ENCODE assay signal across 8 cellular contexts in the genomic region with DNA sequence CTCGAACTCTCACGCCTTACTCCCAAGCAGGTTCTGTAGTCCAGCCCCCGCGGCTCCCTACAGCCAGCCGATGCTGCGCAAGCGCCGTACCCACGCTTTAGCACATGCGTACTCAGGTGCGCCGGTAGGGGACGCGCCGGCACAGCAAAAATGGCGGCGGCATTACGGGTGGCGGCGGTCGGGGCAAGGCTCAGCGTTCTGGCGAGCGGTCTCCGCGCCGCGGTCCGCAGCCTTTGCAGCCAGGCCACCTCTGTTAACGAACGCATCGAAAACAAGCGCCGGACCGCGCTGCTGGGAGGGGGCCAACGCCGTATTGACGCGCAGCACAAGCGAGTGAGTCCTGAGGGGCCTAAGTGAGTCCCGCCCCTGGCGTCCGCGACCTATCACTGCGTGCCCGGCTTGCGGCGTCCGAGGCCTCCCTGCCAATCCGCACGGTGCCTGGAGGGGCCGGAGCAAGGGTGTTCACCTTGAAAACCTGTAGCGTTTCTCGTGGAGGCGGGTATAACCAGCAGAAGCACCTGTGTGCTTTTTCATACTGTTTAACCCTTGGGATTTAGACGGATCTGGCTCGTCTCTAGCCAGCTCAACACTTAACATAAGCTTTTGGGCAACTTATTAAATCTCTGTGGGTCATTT. TPM values are rescaled to one million over a fixed set of nuclear protein-coding genes. Genes with fewer than 3 reads are reported as not detected.
A peak's percentile ranks its signal among the peaks of the same experiment; 100 is the strongest.
DNase-seq lines count a peak whose midpoint lies in the region; ATAC-seq and TF ChIP-seq lines count a peak whose summit lies in the region.

A gene (plus strand): TSS at position 115 of the 636 bp plus-strand sequence. CDS start 36 bp downstream, at position 151.

- H3K27me3 Mint-ChIP-seq in activated naive CD4-positive, alpha-beta T cell treated with anti-CD3 and anti-CD28 coated beads for 36 hours (ENCODE audit: low read depth): no peaks in the 10 kb centered on the region

- TF ChIP-seq CTCF in GM06990 (IDR thresholded peaks at IDR 0.05; ENCODE audit: insufficient read depth, low read length, poor library complexity, severe bottlenecking) (peak; percentile 85), HFF-Myc (IDR thresholded peaks at IDR 0.05; ENCODE audit: low read depth, low read length, missing control alignments) (peak; percentile 68), gastroesophageal sphincter (IDR thresholded peaks at IDR 0.05) (peak; percentile 83 to 95 (median 88))

- H3K36me3 Mint-ChIP-seq in activated naive CD4-positive, alpha-beta T cell treated with anti-CD3 and anti-CD28 coated beads for 36 hours (ENCODE audit: low read depth): peaks cover 1% of the 10 kb centered on the region

- no peaks in the 10 kb centered on the region for H3K9me3 ChIP-seq in gastroesophageal sphincter

- TF ChIP-seq POLR2A in gastroesophageal sphincter (IDR thresholded peaks at IDR 0.05): peak; percentile 28 to 42

- no peak for TF ChIP-seq EP300 in gastroesophageal sphincter (IDR thresholded peaks at IDR 0.05)

- 0% methylated on average over 3 of the region's 58 CpGs; no CpG with 5 or more reads in 1 of the 2 donors for WGBS in gastroesophageal sphincter (ENCODE audit: low coverage in 1 of 2), 2 donors

- H3K27ac ChIP-seq in gastroesophageal sphincter: peak within 1 kb of the TSS; percentile 75 to 95 (median 94)

- H3K4me3 ChIP-seq in GM06990 (replicated peaks; ENCODE audit: low read depth, low read length) (peak within 1 kb of the TSS; percentile 76), HFF-Myc (replicated peaks; ENCODE audit: low read depth, low read length) (peak within 1 kb of the TSS; percentile 60), gastroesophageal sphincter (peak within 1 kb of the TSS; percentile 62 to 73)

- peaks cover 0 to 24% (median 6%) of the 10 kb centered on the region in 3 donors for H3K4me1 ChIP-seq in gastroesophageal sphincter

- H3K9me3 Mint-ChIP-seq in activated naive CD4-positive, alpha-beta T cell treated with anti-CD3 and anti-CD28 coated beads for 36 hours: no peaks in the 10 kb centered on the region

- CTCF ChIA-PET in activated naive CD4-positive, alpha-beta T cell treated with anti-CD3 and anti-CD28 coated beads for 36 hours (lab: Charles Lee): interaction anchor here (0.6 to 1.4 kb wide), 7 partner anchors 15 to 181 kb away, joined by 3 to 5 read pairs (median 3); a partner anchor contains a TSS

- DNase-seq in GM06990 (ENCODE audit: extremely low read depth, insufficient read length): peak; percentile 96
- DNase-seq in HFF-Myc (ENCODE audit: extremely low read depth, low read depth): peak; percentile 74
- DNase-seq in MV-4-11 (lab: John Stamatoyannopoulos, UW): peak; percentile 91
- peak; percentile 94 for DNase-seq in SK-MEL-5 (ENCODE audit: low read depth, low spot score)
- peak; percentile 95 for DNase-seq in activated naive CD4-positive, alpha-beta T cell treated with anti-CD3 and anti-CD28 coated beads for 36 hours
- peak; percentile 74 for DNase-seq in non-pigmented ciliary epithelial cell (ENCODE audit: low read depth)
- peak; percentile 93 for DNase-seq in superior temporal gyrus (ENCODE audit: extremely low spot score)

- intact Hi-C loops in activated naive CD4-positive, alpha-beta T cell treated with anti-CD3 and anti-CD28 coated beads for 36 hours (cut with micrococcal nuclease): loop anchor here (1.0 to 5.0 kb wide), 9 partner anchors 54 to 764 kb away; a partner anchor contains a TSS

- H3K4me1 Mint-ChIP-seq in activated naive CD4-positive, alpha-beta T cell treated with anti-CD3 and anti-CD28 coated beads for 36 hours (ENCODE audit: low read depth): peaks cover 18% of the 10 kb centered on the region

- no peaks in the 10 kb centered on the region for H3K27me3 ChIP-seq in GM06990 (replicated peaks; ENCODE audit: control insufficient read depth, insufficient read depth, low read length)
- no peaks in the 10 kb centered on the region for H3K27me3 ChIP-seq in gastroesophageal sphincter

- H3K27ac Mint-ChIP-seq in activated naive CD4-positive, alpha-beta T cell treated with anti-CD3 and anti-CD28 coated beads for 36 hours: peak within 1 kb of the TSS; percentile 90

- in situ Hi-C loops in SK-MEL-5 (cut with HindIII; ENCODE audit: low pct_unique_long_range_greater_than_20kb, low sequenced_read_pairs): no loop called here

- peak; percentile 98 for ATAC-seq in gastroesophageal sphincter

- peak within 1 kb of the TSS; percentile 83 for H3K4me3 Mint-ChIP-seq in activated naive CD4-positive, alpha-beta T cell treated with anti-CD3 and anti-CD28 coated beads for 36 hours

- no peaks in the 10 kb centered on the region for H3K36me3 ChIP-seq in GM06990 (ENCODE audit: control insufficient read depth, insufficient read depth, low read length)
- H3K36me3 ChIP-seq in gastroesophageal sphincter: no peaks in the 10 kb centered on the region

RNA-seq across cellular contexts. Expression of the gene that starts here (rescaled TPM):
- 89.0 and 94.0 TPM in 2 replicates for total RNA-seq in SK-MEL-5 (2014; rRNA removed; shearing (Covaris generic))
- 67.0 and 76.1 TPM in 2 replicates for polyA plus RNA-seq in SK-MEL-5 (2015; cell fraction: cytosol; rRNA removed)
- polyA plus RNA-seq in SK-MEL-5 (2015; cell fraction: nucleus; rRNA removed): 24.1 and 24.7 TPM in 2 replicates
- 10 to 100 TPM; 86.0 to 87.6 TPM for total RNA-seq in activated naive CD4-positive, alpha-beta T cell treated with anti-CD3 and anti-CD28 coated beads for 36 hours
- 10 to 100 TPM; 23.7 to 42.8 (median 31.3) TPM for total RNA-seq in gastroesophageal sphincter

Comparison
In these comparisons a context has a peak if more than half of its experiments do, and no peak if none do; other contexts are left out.
1. Peak in every context shown above with its lines: DNase-seq, ATAC-seq, H3K4me3 ChIP-seq and H3K27ac ChIP-seq.